9 cellular contexts compared by ENCODE assay signal in genomic region chr1:2554621-2555387, GRCh38. TPM values are rescaled to one million over a fixed set of nuclear protein-coding genes. Genes with fewer than 3 reads are reported as not detected.
DNase-seq lines count a peak whose midpoint lies in the region; ATAC-seq and TF ChIP-seq lines count a peak whose summit lies in the region.
"Had no signal": no experiment of that assay in that cellular context is flagged by ENCODE, and none has a peak within 500 bp of the region (broad histone marks: within the 10 kb centered on the region; RNA-seq: fewer than 3 reads in every experiment).

No MANE protein-coding gene starts in this region.

- H3K4me3 Mint-ChIP-seq in natural killer cell treated with Interleukin-12 subunit alpha and Interleukin-12 subunit beta and Interleukin-15 and Interleukin-18, amount 100 ng/mL, for 72 hours = peak overlapping the region; percentile 44

- no peaks in the 10 kb centered on the region for H3K27me3 Mint-ChIP-seq in natural killer cell treated with Interleukin-12 subunit alpha and Interleukin-12 subunit beta and Interleukin-15 and Interleukin-18, amount 100 ng/mL, for 72 hours

- ATAC-seq in natural killer cell treated with Interleukin-12 subunit alpha and Interleukin-12 subunit beta and Interleukin-15 and Interleukin-18, amount 100 ng/mL, for 72 hours = no peak
- no peak for ATAC-seq in GM18519 (IDR thresholded peaks at IDR 0.05; ENCODE audit: low FRiP score, unreplicated experiment)

- H3K27ac Mint-ChIP-seq in natural killer cell treated with Interleukin-12 subunit alpha and Interleukin-12 subunit beta and Interleukin-15 and Interleukin-18, amount 100 ng/mL, for 72 hours = peak overlapping the region; percentile 92 to 98

- DNase-seq in SK-MEL-5 (ENCODE audit: low read depth, low spot score) = peak; percentile 63
- DNase-seq in central memory CD4-positive, alpha-beta T cell = peak; percentile 44
- no peak for DNase-seq in natural killer cell treated with Interleukin-12 subunit alpha and Interleukin-12 subunit beta and Interleukin-15 and Interleukin-18, amount 100 ng/mL, for 72 hours (ENCODE audit: low spot score)
- DNase-seq in occipital lobe (lab: John Stamatoyannopoulos, UW) = no peak
- no peak for DNase-seq in DMS153 (lab: John Stamatoyannopoulos, UW)
- no peak for DNase-seq in NCI-H510A treated with DMSO at 0.1 percent for 48 hours (lab: John Stamatoyannopoulos, UW)

- H3K9me3 Mint-ChIP-seq in natural killer cell treated with Interleukin-12 subunit alpha and Interleukin-12 subunit beta and Interleukin-15 and Interleukin-18, amount 100 ng/mL, for 72 hours = no peaks in the 10 kb centered on the region

- in situ Hi-C loops in SK-MEL-5 (cut with HindIII; ENCODE audit: low pct_unique_long_range_greater_than_20kb, low sequenced_read_pairs) = no loop called here

- no peaks in the 10 kb centered on the region for H3K36me3 Mint-ChIP-seq in natural killer cell treated with Interleukin-12 subunit alpha and Interleukin-12 subunit beta and Interleukin-15 and Interleukin-18, amount 100 ng/mL, for 72 hours

- peak; percentile 76 for TF ChIP-seq CTCF in GM12874 (IDR thresholded peaks at IDR 0.05; ENCODE audit: insufficient read depth, low read depth, low read length)

- H3K4me1 Mint-ChIP-seq in natural killer cell treated with Interleukin-12 subunit alpha and Interleukin-12 subunit beta and Interleukin-15 and Interleukin-18, amount 100 ng/mL, for 72 hours (ENCODE audit: low read depth in 2 of 2) = peaks cover 15 to 37% of the 10 kb centered on the region in 2 donors

RNA-seq across cellular contexts. Expression of gene TNFRSF14, which starts 1.4 kb away (rescaled TPM):
- total RNA-seq in SK-MEL-5 (2014; rRNA removed; shearing (Covaris generic)) = 291 and 303 TPM in 2 replicates
- polyA plus RNA-seq in SK-MEL-5 (2015; cell fraction: cytosol; rRNA removed) = 367 and 374 TPM in 2 replicates
- 3,409 and 3,543 TPM in 2 replicates for polyA plus RNA-seq in SK-MEL-5 (2015; cell fraction: nucleus; rRNA removed)
- 100 to 1,000 TPM in 1 of 2 donors, 10 to 100 TPM in 1; 93.2 to 118 TPM for total RNA-seq in natural killer cell treated with Interleukin-12 subunit alpha and Interleukin-12 subunit beta and Interleukin-15 and Interleukin-18, amount 100 ng/mL, for 72 hours
- total RNA-seq in occipital lobe = 2.0 TPM

RNA-seq across cellular contexts. Expression of gene HES5, which starts 24.7 kb away (rescaled TPM):
- not detected in 2 replicates for total RNA-seq in SK-MEL-5 (2014; rRNA removed; shearing (Covaris generic))
- not detected in 2 replicates for polyA plus RNA-seq in SK-MEL-5 (2015; cell fraction: cytosol; rRNA removed)
- not detected in 2 replicates for polyA plus RNA-seq in SK-MEL-5 (2015; cell fraction: nucleus; rRNA removed)
- total RNA-seq in natural killer cell treated with Interleukin-12 subunit alpha and Interleukin-12 subunit beta and Interleukin-15 and Interleukin-18, amount 100 ng/mL, for 72 hours = not detected
- total RNA-seq in occipital lobe = 25.4 TPM
- total RNA-seq: T-helper 1 cell treated with Interleukin-12 subunit alpha and Interleukin-12 subunit beta and Interleukin-4 antibody, amounts not matched to agents 30 ng/mL and 1 ng/mL, for 36 hours had no signal

RNA-seq across cellular contexts. Expression of gene PANK4, which starts 28.4 kb away (rescaled TPM):
- 10.6 and 16.2 TPM in 2 replicates for total RNA-seq in SK-MEL-5 (2014; rRNA removed; shearing (Covaris generic))
- polyA plus RNA-seq in SK-MEL-5 (2015; cell fraction: cytosol; rRNA removed) = 13.7 and 15.7 TPM in 2 replicates
- polyA plus RNA-seq in SK-MEL-5 (2015; cell fraction: nucleus; rRNA removed) = 79.9 and 81.9 TPM in 2 replicates
- total RNA-seq in natural killer cell treated with Interleukin-12 subunit alpha and Interleukin-12 subunit beta and Interleukin-15 and Interleukin-18, amount 100 ng/mL, for 72 hours = 10 to 100 TPM; 37.7 to 70.5 TPM
- 26.0 TPM for total RNA-seq in occipital lobe

RNA-seq across cellular contexts. Expression of gene PRXL2B, which starts 31.8 kb away (rescaled TPM):
- total RNA-seq in SK-MEL-5 (2014; rRNA removed; shearing (Covaris generic)) = 11.4 and 11.7 TPM in 2 replicates
- 25.0 and 25.7 TPM in 2 replicates for polyA plus RNA-seq in SK-MEL-5 (2015; cell fraction: cytosol; rRNA removed)
- polyA plus RNA-seq in SK-MEL-5 (2015; cell fraction: nucleus; rRNA removed) = 39.2 and 39.3 TPM in 2 replicates
- 10 to 100 TPM in 1 of 2 donors, 1 to 10 TPM in 1; 9.1 to 18.5 TPM for total RNA-seq in natural killer cell treated with Interleukin-12 subunit alpha and Interleukin-12 subunit beta and Interleukin-15 and Interleukin-18, amount 100 ng/mL, for 72 hours
- 11.9 TPM for total RNA-seq in occipital lobe

Comparison
In these comparisons a context has a peak if more than half of its experiments do, and no peak if none do; other contexts are left out.
1. DNase-seq: peak in SK-MEL-5 (single experiment) and central memory CD4-positive, alpha-beta T cell (single experiment); none in natural killer cell treated with Interleukin-12 subunit alpha and Interleukin-12 subunit beta and Interleukin-15 and Interleukin-18, amount 100 ng/mL, for 72 hours (single experiment), occipital lobe (single experiment), DMS153 (single experiment) and NCI-H510A treated with DMSO at 0.1 percent for 48 hours (single experiment).
2. RNA of gene TNFRSF14, which starts 1.4 kb away (total RNA-seq): 291 to 303 TPM in SK-MEL-5 and 93.2 to 118 TPM in natural killer cell treated with Interleukin-12 subunit alpha and Interleukin-12 subunit beta and Interleukin-15 and Interleukin-18, amount 100 ng/mL, for 72 hours; 2.0 TPM in occipital lobe (single experiment); every median in the first group is over 10 times any median in the second.
3. RNA of gene HES5, which starts 24.7 kb away (total RNA-seq): 25.4 TPM in occipital lobe (single experiment); not detected in SK-MEL-5 and not detected in natural killer cell treated with Interleukin-12 subunit alpha and Interleukin-12 subunit beta and Interleukin-15 and Interleukin-18, amount 100 ng/mL, for 72 hours; every median in the first group is over 10 times any median in the second.